21 cellular contexts compared by ENCODE assay signal in genomic region chr17:5464717-5465507, GRCh38. TPM values are rescaled to one million over a fixed set of nuclear protein-coding genes. Genes with fewer than 3 reads are reported as not detected.
DNase-seq lines count a peak whose midpoint lies in the region; TF ChIP-seq lines count a peak whose summit lies in the region.
"Had no signal": no experiment of that assay in that cellular context is flagged by ENCODE, and none has a peak within 500 bp of the region (broad histone marks: within the 10 kb centered on the region; RNA-seq: fewer than 3 reads in every experiment).

No MANE protein-coding gene starts in this region.

- H3K4me1 Mint-ChIP-seq in T-helper 1 cell treated with Interleukin-12 subunit alpha and Interleukin-12 subunit beta and Interleukin-4 antibody, amounts not matched to agents 30 μg/mL and 1 μg/mL, for 36 hours (ENCODE audit: low read depth), result peaks cover 34% of the 10 kb centered on the region
- peaks cover 32% of the 10 kb centered on the region for H3K4me1 Mint-ChIP-seq in neural crest cell

- H3K4me3 Mint-ChIP-seq in T-helper 1 cell treated with Interleukin-12 subunit alpha and Interleukin-12 subunit beta and Interleukin-4 antibody, amounts not matched to agents 30 μg/mL and 1 μg/mL, for 36 hours, result no peak overlapping the region
- peak overlapping the region; percentile 28 for H3K4me3 Mint-ChIP-seq in neural crest cell
- H3K4me3 Mint-ChIP-seq: activated CD4-positive, alpha-beta memory T cell treated with anti-CD3 and anti-CD28 coated beads for 36 hours; B cell; T-helper 2 cell treated with Interferon-gamma antibody and Interleukin-4, amounts not matched to agents 5 μg/mL and 100 μg/mL, for 36 hours had no signal

- H3K9ac ChIP-seq in Karpas-422 (ENCODE audit: low read length), result no peak overlapping the region

- H3K27ac ChIP-seq in Karpas-422 (ENCODE audit: low read length) (no peak overlapping the region), coronary artery (no peak overlapping the region)
- H3K27ac ChIP-seq: uterus had no signal

- TF ChIP-seq CTCF in neural crest cell (conservative IDR thresholded peaks at IDR 0.05), result no peak
- no peak for TF ChIP-seq CTCF in coronary artery (IDR thresholded peaks at IDR 0.05)

- H3K27me3 ChIP-seq in Karpas-422 (ENCODE audit: low read length), result no peaks in the 10 kb centered on the region
- H3K27me3 ChIP-seq: MG63, uterus had no signal

- H3K36me3 Mint-ChIP-seq in T-helper 1 cell treated with Interleukin-12 subunit alpha and Interleukin-12 subunit beta and Interleukin-4 antibody, amounts not matched to agents 30 μg/mL and 1 μg/mL, for 36 hours (ENCODE audit: low read depth), result peaks cover 11% of the 10 kb centered on the region
- H3K36me3 Mint-ChIP-seq in neural crest cell (ENCODE audit: low read depth), result peaks cover 7% of the 10 kb centered on the region

- H3K9me3 Mint-ChIP-seq in T-helper 1 cell treated with Interleukin-12 subunit alpha and Interleukin-12 subunit beta and Interleukin-4 antibody, amounts not matched to agents 30 μg/mL and 1 μg/mL, for 36 hours, result no peaks in the 10 kb centered on the region
- no peaks in the 10 kb centered on the region for H3K9me3 Mint-ChIP-seq in neural crest cell
- H3K9me3 Mint-ChIP-seq: activated CD4-positive, alpha-beta memory T cell treated with anti-CD3 and anti-CD28 coated beads for 36 hours; activated naive CD4-positive, alpha-beta T cell treated with anti-CD3 and anti-CD28 coated beads, Interleukin-2, amount 50 U/mL, for 72 hours; T-helper 2 cell treated with Interferon-gamma antibody and Interleukin-4, amounts not matched to agents 5 μg/mL and 100 μg/mL, for 36 hours had no signal

- H3K4me2 ChIP-seq in Karpas-422 (ENCODE audit: low read depth, low read length, poor library complexity, severe bottlenecking), result peak overlapping the region; percentile 80
- H3K4me2 ChIP-seq: smooth muscle cell had no signal

- peaks cover 27% of the 10 kb centered on the region for H3K36me3 ChIP-seq in Karpas-422 (ENCODE audit: insufficient read depth, low read length)
- H3K36me3 ChIP-seq: MG63, uterus had no signal

- no peaks in the 10 kb centered on the region for H3K9me3 ChIP-seq in Karpas-422 (ENCODE audit: low read length)
- H3K9me3 ChIP-seq: MG63, mucosa of descending colon, uterus had no signal

- no peaks in the 10 kb centered on the region for H3K9me2 ChIP-seq in Karpas-422 (replicated peaks; ENCODE audit: insufficient read depth, low read length)

- no peaks in the 10 kb centered on the region for H3K27me3 Mint-ChIP-seq in T-helper 1 cell treated with Interleukin-12 subunit alpha and Interleukin-12 subunit beta and Interleukin-4 antibody, amounts not matched to agents 30 μg/mL and 1 μg/mL, for 36 hours (ENCODE audit: low read depth)
- no peaks in the 10 kb centered on the region for H3K27me3 Mint-ChIP-seq in neural crest cell (ENCODE audit: low read depth)
- H3K27me3 Mint-ChIP-seq: activated CD4-positive, alpha-beta memory T cell treated with anti-CD3 and anti-CD28 coated beads for 36 hours; B cell had no signal

- H4K20me1 ChIP-seq in Karpas-422 (ENCODE audit: insufficient read depth, low read depth, low read length), result peaks cover 13% of the 10 kb centered on the region; the same call in 1 of the 2 replicates

- peak overlapping the region; percentile 19 for H3K27ac Mint-ChIP-seq in T-helper 1 cell treated with Interleukin-12 subunit alpha and Interleukin-12 subunit beta and Interleukin-4 antibody, amounts not matched to agents 30 μg/mL and 1 μg/mL, for 36 hours
- H3K27ac Mint-ChIP-seq in neural crest cell (ENCODE audit: unreplicated experiment), result no peak overlapping the region
- H3K27ac Mint-ChIP-seq: activated CD4-positive, alpha-beta memory T cell treated with anti-CD3 and anti-CD28 coated beads for 36 hours; B cell had no signal

- no peak overlapping the region for H3K4me3 ChIP-seq in Karpas-422 (ENCODE audit: low read length)
- H3K4me3 ChIP-seq in coronary artery, result no peak overlapping the region
- H3K4me3 ChIP-seq: MG63, mucosa of descending colon, smooth muscle cell, uterus had no signal

- H3K4me1 ChIP-seq in Karpas-422 (ENCODE audit: low read length), result peaks cover 23% of the 10 kb centered on the region

- peaks cover 73% of the 10 kb centered on the region for H3K79me2 ChIP-seq in Karpas-422 (ENCODE audit: low read length)

- no peak overlapping the region for H2AFZ ChIP-seq in Karpas-422 (ENCODE audit: low read length)

- DNase-seq in T-helper 1 cell, result no peak
- no peak for DNase-seq in Karpas-422
- peak; percentile 42 to 49 for DNase-seq in dermis microvascular lymphatic vessel endothelial cell (ENCODE audit: low read depth in 2 of 2)
- DNase-seq in neural crest cell (ENCODE audit: low read depth, low spot score), result no peak
- no peak for DNase-seq in coronary artery (ENCODE audit: low spot score)
- no peak for DNase-seq in stimulated activated CD4-positive, alpha-beta T cell treated with anti-CD3 and anti-CD28 coated beads, Interleukin-4, amount 100 ng/mL, for 4 hours
- no peak for DNase-seq in dermis blood vessel endothelial cell
- DNase-seq: activated CD4-positive, alpha-beta memory T cell treated with anti-CD3 and anti-CD28 coated beads for 36 hours; left colon; MG63; mucosa of descending colon; NCI-H146; NCI-H226; NCI-H82; stimulated activated CD4-positive, alpha-beta T cell treated with anti-CD3 and anti-CD28 coated beads, Interleukin-4, amount 100 ng/mL, for 1 hour; uterus had no signal

RNA-seq across cellular contexts. Expression of gene DHX33, which starts 3.9 kb away (rescaled TPM):
- total RNA-seq in Karpas-422 (2014; rRNA removed; shearing (Covaris generic); ENCODE audit: low replicate concordance), result 17.0 and 19.5 TPM in 2 replicates
- total RNA-seq in dermis microvascular lymphatic vessel endothelial cell, result 9.4 and 14.2 TPM in 2 replicates
- total RNA-seq in neural crest cell, result 35.3 and 37.5 TPM in 2 replicates
- 11.1 and 23.5 TPM in 2 replicates for total RNA-seq in dermis blood vessel endothelial cell

RNA-seq across cellular contexts. Expression of gene DERL2, which starts 21.1 kb away (rescaled TPM):
- total RNA-seq in Karpas-422 (2014; rRNA removed; shearing (Covaris generic); ENCODE audit: low replicate concordance), result 22.2 and 23.8 TPM in 2 replicates
- 17.4 and 21.3 TPM in 2 replicates for total RNA-seq in dermis microvascular lymphatic vessel endothelial cell
- total RNA-seq in neural crest cell, result 71.5 and 74.6 TPM in 2 replicates
- total RNA-seq in dermis blood vessel endothelial cell, result 25.0 and 25.5 TPM in 2 replicates

RNA-seq across cellular contexts. Expression of gene MIS12, which starts 21.5 kb away (rescaled TPM):
- 11.3 and 22.5 TPM in 2 replicates for total RNA-seq in Karpas-422 (2014; rRNA removed; shearing (Covaris generic); ENCODE audit: low replicate concordance)
- 13.1 and 17.2 TPM in 2 replicates for total RNA-seq in dermis microvascular lymphatic vessel endothelial cell
- total RNA-seq in neural crest cell, result 33.9 and 35.6 TPM in 2 replicates
- total RNA-seq in dermis blood vessel endothelial cell, result 20.8 and 21.0 TPM in 2 replicates

RNA-seq across cellular contexts. Expression of gene C1QBP, which starts 26.0 kb away (rescaled TPM):
- total RNA-seq in Karpas-422 (2014; rRNA removed; shearing (Covaris generic); ENCODE audit: low replicate concordance), result 314 and 361 TPM in 2 replicates
- 171 and 284 TPM in 2 replicates for total RNA-seq in dermis microvascular lymphatic vessel endothelial cell
- 202 and 221 TPM in 2 replicates for total RNA-seq in neural crest cell
- 246 and 318 TPM in 2 replicates for total RNA-seq in dermis blood vessel endothelial cell

RNA-seq across cellular contexts. Expression of gene RPAIN, which starts 44.9 kb away (rescaled TPM):
- 53.5 and 67.5 TPM in 2 replicates for total RNA-seq in Karpas-422 (2014; rRNA removed; shearing (Covaris generic); ENCODE audit: low replicate concordance)
- 33.5 and 35.3 TPM in 2 replicates for total RNA-seq in dermis microvascular lymphatic vessel endothelial cell
- total RNA-seq in neural crest cell, result 99.8 and 103 TPM in 2 replicates
- total RNA-seq in dermis blood vessel endothelial cell, result 29.1 and 55.6 TPM in 2 replicates

Comparison
In these comparisons a context has a peak if more than half of its experiments do, and no peak if none do; other contexts are left out.
1. DNase-seq: peak in dermis microvascular lymphatic vessel endothelial cell (2 of 2); none in T-helper 1 cell (0 of 5), Karpas-422 (single experiment), neural crest cell (single experiment), coronary artery (single experiment), stimulated activated CD4-positive, alpha-beta T cell treated with anti-CD3 and anti-CD28 coated beads, Interleukin-4, amount 100 ng/mL, for 4 hours (0 of 2) and dermis blood vessel endothelial cell (single experiment).